In genomic region chr3:194139085-194139976, GRCh38 we compare ENCODE assay signal across 8 cellular contexts. TPM values are rescaled to one million over a fixed set of nuclear protein-coding genes. Genes with fewer than 3 reads are reported as not detected.
DNase-seq lines count a peak whose midpoint lies in the region; ATAC-seq and TF ChIP-seq lines count a peak whose summit lies in the region.

No MANE protein-coding gene starts in this region.

- ATAC-seq in HG03439 (IDR thresholded peaks at IDR 0.05; ENCODE audit: unreplicated experiment), result no peak

- H3K4me3 ChIP-seq in NT2/D1 (ENCODE audit: insufficient read length, low read depth) (peak overlapping the region; percentile 11), ectodermal cell (ENCODE audit: insufficient read depth, low read depth, low read length) (peak overlapping the region; percentile 2), mucosa of stomach (ENCODE audit: low read length) (peak overlapping the region; percentile 35)

- peaks cover 3% of the 10 kb centered on the region for H3K36me3 Mint-ChIP-seq in activated T-helper 2 cell treated with anti-CD3 and anti-CD28 coated beads, Interferon-gamma antibody, Interleukin-2, Interleukin-4, amounts not matched to agents 10 μg/mL and 5 μg/mL and 100 μg/mL, durations not matched to agents 14 hours and 24 hours and 36 hours (ENCODE audit: low read depth)

- intact Hi-C loops in activated T-helper 2 cell treated with anti-CD3 and anti-CD28 coated beads, Interferon-gamma antibody, Interleukin-2, Interleukin-4, amounts not matched to agents 10 μg/mL and 5 μg/mL and 100 μg/mL, durations not matched to agents 14 hours and 24 hours and 36 hours (cut with micrococcal nuclease), result loop anchor here (5.0 to 10.0 kb wide), 7 partner anchors 63 to 545 kb away; partner anchors contain the start of genes GP5 and OPA1

- peaks cover 60% of the 10 kb centered on the region for H3K27me3 Mint-ChIP-seq in activated T-helper 2 cell treated with anti-CD3 and anti-CD28 coated beads, Interferon-gamma antibody, Interleukin-2, Interleukin-4, amounts not matched to agents 10 μg/mL and 5 μg/mL and 100 μg/mL, durations not matched to agents 14 hours and 24 hours and 36 hours (ENCODE audit: low read depth)

- peak overlapping the region; percentile 9 for H3K27ac ChIP-seq in ectodermal cell (ENCODE audit: insufficient read depth, low read depth, low read length, poor library complexity, severe bottlenecking)

- H3K9ac ChIP-seq in NT2/D1 (ENCODE audit: insufficient read length, low read depth) (peak overlapping the region; percentile 68), mucosa of stomach (ENCODE audit: low read length) (peak overlapping the region; percentile 95)

- no peak overlapping the region for H3K4me3 Mint-ChIP-seq in activated T-helper 2 cell treated with anti-CD3 and anti-CD28 coated beads, Interferon-gamma antibody, Interleukin-2, Interleukin-4, amounts not matched to agents 10 μg/mL and 5 μg/mL and 100 μg/mL, durations not matched to agents 14 hours and 24 hours and 36 hours (ENCODE audit: low read depth)

- 7 to 8% methylated on average over 19 to 25 of the region's 25 CpGs for WGBS in ectodermal cell, 2 experiments

- no peak overlapping the region for H3K27ac Mint-ChIP-seq in activated T-helper 2 cell treated with anti-CD3 and anti-CD28 coated beads, Interferon-gamma antibody, Interleukin-2, Interleukin-4, amounts not matched to agents 10 μg/mL and 5 μg/mL and 100 μg/mL, durations not matched to agents 14 hours and 24 hours and 36 hours

- H3K36me3 ChIP-seq in NT2/D1 (ENCODE audit: insufficient read depth, insufficient read length, low read length) (peaks cover 23% of the 10 kb centered on the region), ectodermal cell (ENCODE audit: control insufficient read depth, insufficient read depth, low read length) (no peaks in the 10 kb centered on the region), mucosa of stomach (ENCODE audit: control insufficient read depth, insufficient read depth, low read length) (peaks cover 11% of the 10 kb centered on the region)

- peaks cover 10% of the 10 kb centered on the region for H3K4me1 ChIP-seq in NT2/D1 (ENCODE audit: insufficient read depth, insufficient read length)
- peaks cover 30% of the 10 kb centered on the region for H3K4me1 ChIP-seq in ectodermal cell (ENCODE audit: control insufficient read depth, insufficient read depth, low read length)
- H3K4me1 ChIP-seq in mucosa of stomach (ENCODE audit: control insufficient read depth, insufficient read depth, low read length), result peaks cover 37% of the 10 kb centered on the region

- H3K27me3 ChIP-seq in NT2/D1 (ENCODE audit: insufficient read depth, insufficient read length) (no peaks in the 10 kb centered on the region), ectodermal cell (ENCODE audit: control insufficient read depth, insufficient read depth, low read length, poor library complexity, severe bottlenecking) (peaks cover 18% of the 10 kb centered on the region), mucosa of stomach (ENCODE audit: control insufficient read depth, insufficient read depth, low read length) (no peaks in the 10 kb centered on the region)

- H3K9me3 Mint-ChIP-seq in activated T-helper 2 cell treated with anti-CD3 and anti-CD28 coated beads, Interferon-gamma antibody, Interleukin-2, Interleukin-4, amounts not matched to agents 10 μg/mL and 5 μg/mL and 100 μg/mL, durations not matched to agents 14 hours and 24 hours and 36 hours, result no peaks in the 10 kb centered on the region

- no peak for TF ChIP-seq CTCF in GM10266 (IDR thresholded peaks at IDR 0.05; ENCODE audit: control insufficient read depth, insufficient read depth, low read depth, missing control alignments)

- peaks cover 38% of the 10 kb centered on the region for H3K4me1 Mint-ChIP-seq in activated T-helper 2 cell treated with anti-CD3 and anti-CD28 coated beads, Interferon-gamma antibody, Interleukin-2, Interleukin-4, amounts not matched to agents 10 μg/mL and 5 μg/mL and 100 μg/mL, durations not matched to agents 14 hours and 24 hours and 36 hours (ENCODE audit: low read depth)

- H3K9me3 ChIP-seq in NT2/D1 (ENCODE audit: insufficient read depth, low read length) (no peaks in the 10 kb centered on the region), ectodermal cell (ENCODE audit: control insufficient read depth, low read length) (no peaks in the 10 kb centered on the region), mucosa of stomach (ENCODE audit: control insufficient read depth, low read length) (no peaks in the 10 kb centered on the region)

- DNase-seq in GM10266 (ENCODE audit: extremely low spot score) (peak; percentile 57), NT2/D1 (ENCODE audit: low read depth, low spot score) (peak; percentile 79)
- DNase-seq in activated T-helper 2 cell treated with anti-CD3 and anti-CD28 coated beads, Interferon-gamma antibody, Interleukin-2, Interleukin-4, amounts not matched to agents 10 μg/mL and 5 μg/mL and 100 μg/mL, durations not matched to agents 14 hours and 24 hours and 36 hours (ENCODE audit: low spot score), result no peak
- no peak for DNase-seq in stimulated activated CD4-positive, alpha-beta T cell treated with anti-CD3 and anti-CD28 coated beads, Interleukin-1b, Interleukin-23, amount 100 ng/mL, for 48 hours
- DNase-seq in stimulated activated naive CD4-positive, alpha-beta T cell treated with Interleukin-2 at 50 U/mL for 16 hours (lab: John Stamatoyannopoulos, UW), result no peak

RNA-seq across cellular contexts. Expression of gene HES1, which starts 3.4 kb away (rescaled TPM):
- polyA plus RNA-seq in ectodermal cell (2013, experiment 1 of 4), result 29.4 TPM
- polyA plus RNA-seq in ectodermal cell (2013, experiment 2 of 4), result 43.1 TPM
- polyA plus RNA-seq in ectodermal cell (2013, experiment 3 of 4), result 35.3 TPM
- polyA plus RNA-seq in ectodermal cell (2013, experiment 4 of 4), result 31.9 TPM
- total RNA-seq in activated T-helper 2 cell treated with anti-CD3 and anti-CD28 coated beads, Interferon-gamma antibody, Interleukin-2, Interleukin-4, amounts not matched to agents 10 μg/mL and 5 μg/mL and 100 μg/mL, durations not matched to agents 14 hours and 24 hours and 36 hours, result 0.37 and 0.53 TPM in 2 replicates

Comparison
In these comparisons a context has a peak if more than half of its experiments do, and no peak if none do; other contexts are left out.
1. DNase-seq: peak in GM10266 (single experiment) and NT2/D1 (single experiment); none in activated T-helper 2 cell treated with anti-CD3 and anti-CD28 coated beads, Interferon-gamma antibody, Interleukin-2, Interleukin-4, amounts not matched to agents 10 μg/mL and 5 μg/mL and 100 μg/mL, durations not matched to agents 14 hours and 24 hours and 36 hours (single experiment), stimulated activated CD4-positive, alpha-beta T cell treated with anti-CD3 and anti-CD28 coated beads, Interleukin-1b, Interleukin-23, amount 100 ng/mL, for 48 hours (single experiment) and stimulated activated naive CD4-positive, alpha-beta T cell treated with Interleukin-2 at 50 U/mL for 16 hours (single experiment).
2. Peak in every context shown above with its lines, with median percentiles within 50 percentile points of each other: H3K4me3 ChIP-seq.